In the genomic region with DNA sequence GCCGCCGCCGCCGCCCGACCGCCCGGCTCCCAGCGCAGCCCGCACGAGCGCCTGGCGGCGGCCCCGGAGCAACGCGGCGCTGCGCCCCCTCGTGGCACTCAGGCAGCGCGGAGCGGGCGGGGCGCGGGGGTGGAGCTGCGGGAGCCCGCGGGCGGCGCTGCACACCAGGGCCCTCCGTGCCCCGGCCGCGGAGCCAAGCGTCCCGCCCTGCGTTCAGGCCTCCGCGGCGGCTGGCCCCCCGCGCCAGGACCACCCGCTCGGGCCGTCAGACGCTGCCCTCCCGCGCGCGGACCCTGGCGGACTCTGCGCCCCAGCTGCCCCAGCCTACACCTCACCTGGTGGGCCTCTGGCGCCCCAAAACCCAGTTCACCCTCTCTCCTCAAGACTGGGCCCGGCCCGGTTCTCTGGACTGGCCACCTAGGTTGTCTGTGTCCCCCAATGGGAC, we compare ENCODE assay signal across 8 cellular contexts. TPM values are rescaled to one million over a fixed set of nuclear protein-coding genes. Genes with fewer than 3 reads are reported as not detected.
DNase-seq lines count a peak whose midpoint lies in the region; ATAC-seq, FAIRE-seq and TF ChIP-seq lines count a peak whose summit lies in the region.

Gene RASGEF1C, minus strand, starts transcription at position 75 of the 445 bp plus-strand sequence. CDS start 71,159 bp downstream, outside the sequence.

- peak within 1 kb of the TSS; percentile 51 for H3K4me3 ChIP-seq in Loucy (ENCODE audit: low read length, poor library complexity, severe bottlenecking)
- H3K4me3 ChIP-seq in HepG2 (replicated peaks in 1 of 3; ENCODE audit: insufficient read depth in 1 of 3, low read depth in 2 of 3, low read length in 3 of 3), result peak within 1 kb of the TSS; percentile 21 to 61 (median 50); a peak in 4 of 6 replicates

- no CpG with 5 or more reads among the region's 55 CpGs for WGBS in HepG2 (ENCODE audit: low lambda C conversion rate)

- H3K27me3 ChIP-seq in Loucy (ENCODE audit: insufficient read depth, low read length, poor library complexity, severe bottlenecking) (no peaks in the 10 kb centered on the region), HepG2 (ENCODE audit: control insufficient read depth in 1 of 2, insufficient read depth in 2 of 2, low read length in 2 of 2) (peaks cover 0 to 22% of the 10 kb centered on the region in 2 experiments; a peak in 3 of 5 replicates)

- peak within 1 kb of the TSS; percentile 25 for H3K4me3 Mint-ChIP-seq in activated CD4-positive, alpha-beta T cell treated with anti-CD3 and anti-CD28 coated beads for 36 hours

- no peaks in the 10 kb centered on the region for H4K20me1 ChIP-seq in Loucy (ENCODE audit: insufficient read depth, low read length, poor library complexity, severe bottlenecking)
- 0 out of 2 replicates have a peak, but pooled peaks cover 2% of the 10 kb centered on the region for H4K20me1 ChIP-seq in HepG2 (ENCODE audit: insufficient read depth, low read length)

- CTCF ChIA-PET in activated CD4-positive, alpha-beta T cell treated with anti-CD3 and anti-CD28 coated beads for 36 hours (lab: Charles Lee), result interaction anchor here (0.7 to 2.9 kb wide), 11 partner anchors 10 to 651 kb away, joined by 3 to 15 read pairs (median 3); no protein-coding TSS in a partner anchor
- CTCF ChIA-PET in HepG2 (lab: Yijun Ruan, JAX; ENCODE audit: low intra/inter-chr PET ratio, low total read pairs), result interaction anchor here (1.1 to 1.7 kb wide), 4 partner anchors 47 to 91 kb away, joined by 3 to 6 read pairs (median 4); no protein-coding TSS in a partner anchor

- POLR2A ChIA-PET in activated CD4-positive, alpha-beta T cell treated with anti-CD3 and anti-CD28 coated beads for 36 hours (lab: Charles Lee), result no interaction called here
- POLR2A ChIA-PET in HepG2 (lab: Yijun Ruan, JAX), result no interaction called here

- ATAC-seq in GM19467 (IDR thresholded peaks at IDR 0.05; ENCODE audit: unreplicated experiment) (peak; percentile 61), HepG2 (peak; percentile 86)
- ATAC-seq in activated CD4-positive, alpha-beta T cell treated with anti-CD3 and anti-CD28 coated beads for 36 hours, result peak; percentile 98

- H3F3A ChIP-seq in Loucy (ENCODE audit: low read depth), result no peaks in the 10 kb centered on the region

- no peak for FAIRE-seq in HepG2 (lab: Jason Lieb, UNC)

- intact Hi-C loops in activated CD4-positive, alpha-beta T cell treated with anti-CD3 and anti-CD28 coated beads for 36 hours (cut with DNase I, micrococcal nuclease), result loop anchor here (1.0 kb wide), 1 partner anchor 82 kb away; no protein-coding TSS in a partner anchor
- intact Hi-C loops in HepG2 (cut with micrococcal nuclease; ENCODE audit: unreplicated experiment), result loop anchor here (10.0 kb wide), 2 partner anchors 84 to 86 kb away; partner anchors contain the start of gene MAPK9

- H3K27me3 Mint-ChIP-seq in activated CD4-positive, alpha-beta T cell treated with anti-CD3 and anti-CD28 coated beads for 36 hours, result peaks cover 37% of the 10 kb centered on the region

- no peaks in the 10 kb centered on the region for H3K9me2 ChIP-seq in Loucy (replicated peaks; ENCODE audit: low read depth, low read length)

- peaks cover 8% of the 10 kb centered on the region for H3K4me1 Mint-ChIP-seq in activated CD4-positive, alpha-beta T cell treated with anti-CD3 and anti-CD28 coated beads for 36 hours

- H3K27ac Mint-ChIP-seq in activated CD4-positive, alpha-beta T cell treated with anti-CD3 and anti-CD28 coated beads for 36 hours, result no peak within 1 kb of the TSS

- H3K4me1 ChIP-seq in Loucy (ENCODE audit: insufficient read depth, low read length, poor library complexity, severe bottlenecking) (no peaks in the 10 kb centered on the region), HepG2 (ENCODE audit: insufficient read depth, low read length) (peaks cover 11% of the 10 kb centered on the region)

- H3K36me3 ChIP-seq in Loucy (ENCODE audit: insufficient read depth, low read length) (no peaks in the 10 kb centered on the region), HepG2 (replicated peaks in 1 of 2; ENCODE audit: control insufficient read depth in 1 of 2, insufficient read depth in 2 of 2, low read length in 2 of 2) (no peaks in the 10 kb centered on the region)

- BruUV-seq in HepG2 (replicated peaks; lab: Mats Ljungman, UMichigan), result no TSS peak

- TF ChIP-seq CTCF in Loucy (conservative IDR thresholded peaks at IDR 0.05; ENCODE audit: low read length) (no peak; the same call in 1 of the 2 replicates), HepG2 (CRISPR knock-in tag; IDR thresholded peaks at IDR 0.05) (peak; percentile 48; the same call in 1 of the 2 replicates)

- peak within 1 kb of the TSS; percentile 48 for H3K4me2 ChIP-seq in Loucy (ENCODE audit: low read depth, low read length, poor library complexity, severe bottlenecking)
- H3K4me2 ChIP-seq in HepG2 (ENCODE audit: low read depth, low read length), result peak within 1 kb of the TSS; percentile 73

- TF ChIP-seq POLR2A in HepG2 (IDR thresholded peaks at IDR 0.05; ENCODE audit: insufficient read depth in 1 of 2, low read depth in 2 of 2, low read length in 2 of 2), result no peak

- no peaks in the 10 kb centered on the region for H3K79me2 ChIP-seq in Loucy (ENCODE audit: insufficient read depth, low read length)
- H3K79me2 ChIP-seq in HepG2 (ENCODE audit: insufficient read depth, low read length), result no peaks in the 10 kb centered on the region

- in situ Hi-C loops in HepG2 (cut with HindIII; ENCODE audit: extremely low pct_ligation_motif_present, low pct_unique_long_range_greater_than_20kb), result loop anchor here (5.0 to 25.0 kb wide), 3 partner anchors 77 to 253 kb away; no protein-coding TSS in a partner anchor

- no peaks in the 10 kb centered on the region for H3K36me3 Mint-ChIP-seq in activated CD4-positive, alpha-beta T cell treated with anti-CD3 and anti-CD28 coated beads for 36 hours (ENCODE audit: low read depth)

- peak; percentile 79 for TF ChIP-seq RAD21 in HepG2 (CRISPR knock-in tag; IDR thresholded peaks at IDR 0.05)

- no peak within 1 kb of the TSS for H3K9ac ChIP-seq in Loucy (ENCODE audit: low read depth, low read length, poor library complexity, severe bottlenecking)
- no peak within 1 kb of the TSS for H3K9ac ChIP-seq in HepG2 (ENCODE audit: insufficient read depth, low read depth, low read length)

- DNase-seq in CD1c-positive myeloid dendritic cell (ENCODE audit: extremely low spot score), result peak; percentile 85
- DNase-seq in activated CD4-positive, alpha-beta T cell treated with anti-CD3 and anti-CD28 coated beads for 36 hours, result peak; percentile 82
- DNase-seq in dedifferentiated amniotic fluid mesenchymal stem cell (ENCODE audit: extremely low spot score), result peak; percentile 40
- DNase-seq in HepG2 (ENCODE audit: low spot score), result peak; percentile 16
- DNase-seq in stimulated activated CD4-positive, alpha-beta T cell treated with anti-CD3 and anti-CD28 coated beads, Interleukin-4, amount 100 ng/mL, for 48 hours (ENCODE audit: low read depth in 2 of 2), result peak; percentile 54 to 66
- DNase-seq in DMS79 treated with DMSO at 0.1 percent for 48 hours (lab: John Stamatoyannopoulos, UW), result no peak

- H3K9me3 ChIP-seq in Loucy (ENCODE audit: insufficient read depth, low read depth, low read length) (no peaks in the 10 kb centered on the region), HepG2 (ENCODE audit: low read length) (no peaks in the 10 kb centered on the region)

- H3K9me3 Mint-ChIP-seq in activated CD4-positive, alpha-beta T cell treated with anti-CD3 and anti-CD28 coated beads for 36 hours (ENCODE audit: low read depth), result no peaks in the 10 kb centered on the region

- TF ChIP-seq EP300 in HepG2 (IDR thresholded peaks at IDR 0.05; ENCODE audit: low read depth in 2 of 2, low read length in 2 of 2) (no peak), HepG2 (CRISPR knock-in tag; IDR thresholded peaks at IDR 0.05; ENCODE audit: borderline replicate concordance) (no peak)

- H2AFZ ChIP-seq in Loucy (ENCODE audit: low read length) (no peak within 1 kb of the TSS), HepG2 (ENCODE audit: low read length) (no peak within 1 kb of the TSS)

- H3K27ac ChIP-seq in HepG2 (ENCODE audit: extremely low read length, insufficient read depth, low read length), result no peak within 1 kb of the TSS

TF ChIP-seq in HepG2, 621 proteins besides CTCF, POLR2A, EP300 and RAD21 (continues in another document):
- TF ChIP-seq ZBTB7A (CRISPR knock-in tag; IDR thresholded peaks at IDR 0.05), result no peak
- TF ChIP-seq SKI (IDR thresholded peaks at IDR 0.05; ENCODE audit: partially characterized antibody), result peak; percentile 16
- 0 out of 2 replicates have a peak, but pooled peaks have one; percentile 46 for TF ChIP-seq MAZ (IDR thresholded peaks at IDR 0.05; ENCODE audit: borderline replicate concordance, low read depth, low read length)
- TF ChIP-seq MAZ (CRISPR knock-in tag; IDR thresholded peaks at IDR 0.05; ENCODE audit: low read depth), result 0 out of 2 replicates have a peak, but pooled peaks have one; percentile 50
- TF ChIP-seq ZNF749 (CRISPR knock-in tag; IDR thresholded peaks at IDR 0.05; ENCODE audit: borderline replicate concordance), result no peak
- no peak for TF ChIP-seq ISX (CRISPR knock-in tag; conservative IDR thresholded peaks at IDR 0.05)

RNA-seq across cellular contexts. Expression of gene RASGEF1C, which starts in this region (rescaled TPM):
- not detected for total RNA-seq in activated CD4-positive, alpha-beta T cell treated with anti-CD3 and anti-CD28 coated beads for 36 hours
- not detected in 2 replicates for total RNA-seq in HepG2 (2016; rRNA removed; fragmentation: Illumina TruSeq; extraction: Trizol)
- not detected in 2 replicates for total RNA-seq in HepG2 (2016; cell fraction: cytosol; rRNA removed; fragmentation: Illumina TruSeq; extraction: Trizol; ENCODE audit: low read depth)
- not detected in 2 replicates for total RNA-seq in HepG2 (2016; cell fraction: insoluble cytoplasmic fraction; rRNA removed; fragmentation: Illumina TruSeq; extraction: Trizol)
- not detected in 2 replicates for total RNA-seq in HepG2 (2016; cell fraction: membrane; rRNA removed; fragmentation: Illumina TruSeq; extraction: Trizol)
- not detected in 2 replicates for total RNA-seq in HepG2 (2016; cell fraction: nucleus; rRNA removed; fragmentation: Illumina TruSeq; extraction: Trizol)
- polyA plus RNA-seq in HepG2 (2011; rRNA removed), result 0.14 TPM in 1 of 2 replicates, not detected in the other
- polyA plus RNA-seq in HepG2 (2011; cell fraction: cytosol; rRNA removed), result 0.03 TPM in 1 of 2 replicates, not detected in the other
- 0.21 TPM in 1 of 2 replicates, not detected in the other for polyA plus RNA-seq in HepG2 (2011; cell fraction: nucleus; rRNA removed)
- not detected in 2 replicates for polyA plus RNA-seq in HepG2 (2012)
- 0.10 TPM in 1 of 2 replicates, not detected in the other for polyA plus RNA-seq in HepG2 (2016; cell fraction: cytosol; fragmentation: Illumina TruSeq; extraction: Trizol; ENCODE audit: low read depth)
- not detected in 2 replicates for polyA plus RNA-seq in HepG2 (2016; cell fraction: insoluble cytoplasmic fraction; fragmentation: Illumina TruSeq; extraction: Trizol; ENCODE audit: low read depth)
- 0.14 TPM in 1 of 2 replicates, not detected in the other for polyA plus RNA-seq in HepG2 (2016; cell fraction: membrane; fragmentation: Illumina TruSeq; extraction: Trizol; ENCODE audit: low read depth)
- polyA plus RNA-seq in HepG2 (2016; cell fraction: nucleus; fragmentation: Illumina TruSeq; extraction: Trizol; ENCODE audit: insufficient read depth, low read depth), result not detected in 2 replicates
- polyA minus RNA-seq in HepG2 (2011; rRNA and poly(A)+ RNA removed; ENCODE audit: low replicate concordance), result 0.70 TPM in 1 of 2 replicates, not detected in the other
- polyA minus RNA-seq in HepG2 (2011; cell fraction: cytosol; rRNA and poly(A)+ RNA removed), result not detected in 2 replicates
- not detected in 2 replicates for polyA minus RNA-seq in HepG2 (2011; cell fraction: nucleus; rRNA and poly(A)+ RNA removed)

Comparison
In these comparisons a context has a peak if more than half of its experiments do, and no peak if none do; other contexts are left out.
1. Peak in DNase-seq and ATAC-seq in activated CD4-positive, alpha-beta T cell treated with anti-CD3 and anti-CD28 coated beads for 36 hours; RNA of the gene not detected or under 1 TPM.
2. Peak in DNase-seq, ATAC-seq, H3K4me3 ChIP-seq and H3K4me2 ChIP-seq in HepG2; RNA of the gene not detected or under 1 TPM.